ENCODE assay signal across 1 cellular context in genomic region chr3:126113733-126114132, GRCh38.
TF ChIP-seq lines count a peak whose summit lies in the region.

No MANE protein-coding gene starts in this region.

TF ChIP-seq in HCT116, 20 proteins besides CTCF, POLR2A, EP300 and RAD21 (continued from another document):
- TF ChIP-seq REST (IDR thresholded peaks at IDR 0.05; ENCODE audit: low read depth) (no peak), ZFX (IDR thresholded peaks at IDR 0.05) (no peak), TCF7L2 (IDR thresholded peaks at IDR 0.05; ENCODE audit: borderline replicate concordance, extremely low read depth, insufficient read depth, insufficient read length) (no peak), CBX3 (IDR thresholded peaks at IDR 0.05; ENCODE audit: low read depth) (no peak), JUND (IDR thresholded peaks at IDR 0.05) (no peak), POLR2AphosphoS5 (IDR thresholded peaks at IDR 0.05; ENCODE audit: low read depth, low read length) (no peak), SIN3A (IDR thresholded peaks at IDR 0.05; ENCODE audit: low read depth) (no peak), SP1 (IDR thresholded peaks at IDR 0.05; ENCODE audit: low read depth) (no peak)
- TF ChIP-seq, protein P1, sequence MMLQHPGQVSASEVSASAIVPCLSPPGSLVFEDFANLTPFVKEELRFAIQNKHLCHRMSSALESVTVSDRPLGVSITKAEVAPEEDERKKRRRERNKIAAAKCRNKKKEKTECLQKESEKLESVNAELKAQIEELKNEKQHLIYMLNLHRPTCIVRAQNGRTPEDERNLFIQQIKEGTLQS (IDR thresholded peaks at IDR 0.05), result no peak
